1 cellular context compared by ENCODE assay signal in the genomic region with DNA sequence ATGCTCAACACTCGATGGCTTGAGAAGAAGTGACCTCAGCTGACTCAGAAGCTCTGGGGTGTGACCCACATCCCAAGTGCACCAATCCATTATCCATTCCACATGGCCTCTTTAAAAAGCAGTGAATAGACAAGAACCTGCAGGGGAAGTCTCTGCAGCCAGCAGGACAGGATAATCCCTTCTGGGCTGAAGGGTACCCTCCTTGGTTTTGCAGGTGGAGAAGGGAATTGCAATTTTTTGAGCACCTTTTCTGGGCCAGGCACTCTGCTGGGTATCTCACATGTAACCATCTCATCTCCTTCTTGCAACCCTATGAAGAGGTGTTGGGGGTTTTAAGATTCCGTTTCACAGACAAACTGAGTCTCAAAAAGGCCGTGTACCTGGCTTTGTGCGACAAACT.
TF ChIP-seq lines count a peak whose summit lies in the region.

No MANE protein-coding gene starts in this region.

TF ChIP-seq in GM23338, 12 proteins besides CTCF, POLR2A, EP300 and RAD21 (continued from another document):
- TF ChIP-seq NANOG (IDR thresholded peaks at IDR 0.05; ENCODE audit: borderline replicate concordance) (no peak), ZNF114 (CRISPR knock-in tag; IDR thresholded peaks at IDR 0.05) (no peak), CREB1 (CRISPR knock-in tag; IDR thresholded peaks at IDR 0.05; ENCODE audit: low read depth) (no peak), JUNB (IDR thresholded peaks at IDR 0.05; ENCODE audit: unreplicated experiment) (no peak), EZH2phosphoT487 (IDR thresholded peaks at IDR 0.05; ENCODE audit: unreplicated experiment) (no peak), EZH2 (IDR thresholded peaks at IDR 0.05; ENCODE audit: low read depth, unreplicated experiment) (no peak), ZNF331 (CRISPR knock-in tag; IDR thresholded peaks at IDR 0.05; ENCODE audit: low read depth) (no peak), STAT1 (IDR thresholded peaks at IDR 0.05; ENCODE audit: unreplicated experiment) (no peak)
- TF ChIP-seq, protein P1, sequence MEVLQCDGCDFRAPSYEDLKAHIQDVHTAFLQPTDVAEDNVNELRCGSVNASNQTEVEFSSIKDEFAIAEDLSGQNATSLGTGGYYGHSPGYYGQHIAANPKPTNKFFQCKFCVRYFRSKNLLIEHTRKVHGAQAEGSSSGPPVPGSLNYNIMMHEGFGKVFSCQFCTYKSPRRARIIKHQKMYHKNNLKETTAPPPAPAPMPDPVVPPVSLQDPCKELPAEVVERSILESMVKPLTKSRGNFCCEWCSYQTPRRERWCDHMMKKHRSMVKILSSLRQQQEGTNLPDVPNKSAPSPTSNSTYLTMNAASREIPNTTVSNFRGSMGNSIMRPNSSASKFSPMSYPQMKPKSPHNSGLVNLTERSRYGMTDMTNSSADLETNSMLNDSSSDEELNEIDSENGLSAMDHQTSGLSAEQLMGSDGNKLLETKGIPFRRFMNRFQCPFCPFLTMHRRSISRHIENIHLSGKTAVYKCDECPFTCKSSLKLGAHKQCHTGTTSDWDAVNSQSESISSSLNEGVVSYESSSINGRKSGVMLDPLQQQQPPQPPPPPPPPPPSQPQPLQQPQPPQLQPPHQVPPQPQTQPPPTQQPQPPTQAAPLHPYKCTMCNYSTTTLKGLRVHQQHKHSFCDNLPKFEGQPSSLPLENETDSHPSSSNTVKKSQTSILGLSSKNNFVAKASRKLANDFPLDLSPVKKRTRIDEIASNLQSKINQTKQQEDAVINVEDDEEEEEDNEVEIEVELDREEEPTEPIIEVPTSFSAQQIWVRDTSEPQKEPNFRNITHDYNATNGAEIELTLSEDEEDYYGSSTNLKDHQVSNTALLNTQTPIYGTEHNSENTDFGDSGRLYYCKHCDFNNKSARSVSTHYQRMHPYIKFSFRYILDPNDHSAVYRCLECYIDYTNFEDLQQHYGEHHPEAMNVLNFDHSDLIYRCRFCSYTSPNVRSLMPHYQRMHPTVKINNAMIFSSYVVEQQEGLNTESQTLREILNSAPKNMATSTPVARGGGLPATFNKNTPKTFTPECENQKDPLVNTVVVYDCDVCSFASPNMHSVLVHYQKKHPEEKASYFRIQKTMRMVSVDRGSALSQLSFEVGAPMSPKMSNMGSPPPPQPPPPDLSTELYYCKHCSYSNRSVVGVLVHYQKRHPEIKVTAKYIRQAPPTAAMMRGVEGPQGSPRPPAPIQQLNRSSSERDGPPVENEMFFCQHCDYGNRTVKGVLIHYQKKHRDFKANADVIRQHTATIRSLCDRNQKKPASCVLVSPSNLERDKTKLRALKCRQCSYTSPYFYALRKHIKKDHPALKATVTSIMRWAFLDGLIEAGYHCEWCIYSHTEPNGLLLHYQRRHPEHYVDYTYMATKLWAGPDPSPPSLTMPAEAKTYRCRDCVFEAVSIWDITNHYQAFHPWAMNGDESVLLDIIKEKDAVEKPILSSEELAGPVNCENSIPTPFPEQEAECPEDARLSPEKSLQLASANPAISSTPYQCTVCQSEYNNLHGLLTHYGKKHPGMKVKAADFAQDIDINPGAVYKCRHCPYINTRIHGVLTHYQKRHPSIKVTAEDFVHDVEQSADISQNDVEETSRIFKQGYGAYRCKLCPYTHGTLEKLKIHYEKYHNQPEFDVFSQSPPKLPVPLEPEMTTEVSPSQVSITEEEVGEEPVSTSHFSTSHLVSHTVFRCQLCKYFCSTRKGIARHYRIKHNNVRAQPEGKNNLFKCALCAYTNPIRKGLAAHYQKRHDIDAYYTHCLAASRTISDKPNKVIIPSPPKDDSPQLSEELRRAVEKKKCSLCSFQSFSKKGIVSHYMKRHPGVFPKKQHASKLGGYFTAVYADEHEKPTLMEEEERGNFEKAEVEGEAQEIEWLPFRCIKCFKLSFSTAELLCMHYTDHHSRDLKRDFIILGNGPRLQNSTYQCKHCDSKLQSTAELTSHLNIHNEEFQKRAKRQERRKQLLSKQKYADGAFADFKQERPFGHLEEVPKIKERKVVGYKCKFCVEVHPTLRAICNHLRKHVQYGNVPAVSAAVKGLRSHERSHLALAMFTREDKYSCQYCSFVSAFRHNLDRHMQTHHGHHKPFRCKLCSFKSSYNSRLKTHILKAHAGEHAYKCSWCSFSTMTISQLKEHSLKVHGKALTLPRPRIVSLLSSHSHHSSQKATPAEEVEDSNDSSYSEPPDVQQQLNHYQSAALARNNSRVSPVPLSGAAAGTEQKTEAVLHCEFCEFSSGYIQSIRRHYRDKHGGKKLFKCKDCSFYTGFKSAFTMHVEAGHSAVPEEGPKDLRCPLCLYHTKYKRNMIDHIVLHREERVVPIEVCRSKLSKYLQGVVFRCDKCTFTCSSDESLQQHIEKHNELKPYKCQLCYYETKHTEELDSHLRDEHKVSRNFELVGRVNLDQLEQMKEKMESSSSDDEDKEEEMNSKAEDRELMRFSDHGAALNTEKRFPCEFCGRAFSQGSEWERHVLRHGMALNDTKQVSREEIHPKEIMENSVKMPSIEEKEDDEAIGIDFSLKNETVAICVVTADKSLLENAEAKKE (CRISPR knock-in tag; IDR thresholded peaks at IDR 0.05): no peak
